9 cellular contexts compared by ENCODE assay signal in genomic region chr16:89864421-89864820, GRCh38. TPM values are rescaled to one million over a fixed set of nuclear protein-coding genes. Genes with fewer than 3 reads are reported as not detected.
DNase-seq lines count a peak whose midpoint lies in the region; ATAC-seq, FAIRE-seq and TF ChIP-seq lines count a peak whose summit lies in the region.
"Had no signal": no experiment of that assay in that cellular context is flagged by ENCODE, and none has a peak within 500 bp of the region (broad histone marks: within the 10 kb centered on the region; RNA-seq: fewer than 3 reads in every experiment).

No MANE protein-coding gene starts in this region.

- intact Hi-C loops in right lobe of liver (cut with DNase I) = loop anchor here in 1 of 2 donors (10.0 kb wide), 1 partner anchor 70 kb away; no protein-coding TSS in a partner anchor

- no peaks in the 10 kb centered on the region for H3K27me3 ChIP-seq in right lobe of liver

- H3K4me3 Mint-ChIP-seq in activated T-helper 17 cell treated with anti-CD3 and anti-CD28 coated beads, Interleukin-2, amount 50 U/mL, for 72 hours = peak overlapping the region; percentile 73

- 64% methylated on average over 8 of the region's 9 CpGs for WGBS in right lobe of liver (ENCODE audit: insufficient coverage, low coverage, low lambda C conversion rate, missing lambda C conversion rate)

- H3K27ac ChIP-seq in 22Rv1 = peak overlapping the region; percentile 27; the same call in 1 of the 2 replicates
- peak overlapping the region; percentile 31 to 69 (median 59) for H3K27ac ChIP-seq in right lobe of liver

- no peak for TF ChIP-seq POLR2A in right lobe of liver (IDR thresholded peaks at IDR 0.05)

- no peak for FAIRE-seq in HTR-8/SVneo (lab: Jason Lieb, UNC)
- FAIRE-seq: H54 had no signal

- no peak for DNase-seq in right lobe of liver
- no peak for DNase-seq in NCI-H1930 (lab: John Stamatoyannopoulos, UW)
- no peak for DNase-seq in NCI-H345 treated with DMSO at 0.1 percent for 48 hours (lab: John Stamatoyannopoulos, UW; ENCODE audit: unreplicated experiment)
- no peak for DNase-seq in stimulated activated CD8-positive, alpha-beta memory T cell treated with anti-CD3 and anti-CD28 coated beads, Interleukin-4, amount 100 ng/mL, for 48 hours
- no peak for DNase-seq in HTR-8/SVneo (ENCODE audit: insufficient read length, low spot score)

- H3K36me3 Mint-ChIP-seq in activated T-helper 17 cell treated with anti-CD3 and anti-CD28 coated beads, Interleukin-2, amount 50 U/mL, for 72 hours (ENCODE audit: low read depth) = no peaks in the 10 kb centered on the region

- no peaks in the 10 kb centered on the region for H3K9me3 Mint-ChIP-seq in activated T-helper 17 cell treated with anti-CD3 and anti-CD28 coated beads, Interleukin-2, amount 50 U/mL, for 72 hours

- peaks cover 29% of the 10 kb centered on the region for H3K4me1 Mint-ChIP-seq in activated T-helper 17 cell treated with anti-CD3 and anti-CD28 coated beads, Interleukin-2, amount 50 U/mL, for 72 hours

- H3K4me1 ChIP-seq in right lobe of liver = no peaks in the 10 kb centered on the region

- no peaks in the 10 kb centered on the region for H3K9me3 ChIP-seq in right lobe of liver

- no peaks in the 10 kb centered on the region for H3K36me3 ChIP-seq in right lobe of liver

- no peak overlapping the region for H3K4me3 ChIP-seq in right lobe of liver

- no peaks in the 10 kb centered on the region for H3K27me3 Mint-ChIP-seq in activated T-helper 17 cell treated with anti-CD3 and anti-CD28 coated beads, Interleukin-2, amount 50 U/mL, for 72 hours

- ATAC-seq in GM21619 (IDR thresholded peaks at IDR 0.05; ENCODE audit: unreplicated experiment) (peak; percentile 13), right lobe of liver (no peak)
- peak; percentile 79 for ATAC-seq in activated T-helper 17 cell treated with anti-CD3 and anti-CD28 coated beads, Interleukin-2, amount 50 U/mL, for 72 hours (replicated peaks)

- peak overlapping the region; percentile 78 for H3K27ac Mint-ChIP-seq in activated T-helper 17 cell treated with anti-CD3 and anti-CD28 coated beads, Interleukin-2, amount 50 U/mL, for 72 hours

- TF ChIP-seq CTCF in 22Rv1 (IDR thresholded peaks at IDR 0.05) (no peak), right lobe of liver (IDR thresholded peaks at IDR 0.05) (no peak)

RNA-seq across cellular contexts. Expression of gene TCF25, which starts 9.0 kb away (rescaled TPM):
- 100 to 1,000 TPM; 181 to 195 TPM for total RNA-seq in activated T-helper 17 cell treated with anti-CD3 and anti-CD28 coated beads, Interleukin-2, amount 50 U/mL, for 72 hours
- total RNA-seq in right lobe of liver = 10 to 100 TPM; 66.6 to 91.6 (median 77.9) TPM

RNA-seq across cellular contexts. Expression of gene SPIRE2, which starts 36.1 kb away (rescaled TPM):
- 1 to 10 TPM; 4.3 to 4.8 TPM for total RNA-seq in activated T-helper 17 cell treated with anti-CD3 and anti-CD28 coated beads, Interleukin-2, amount 50 U/mL, for 72 hours
- total RNA-seq in right lobe of liver = 1 to 10 TPM; 4.8 to 7.8 (median 6.1) TPM

RNA-seq across cellular contexts. Expression of gene FANCA, which starts 48.0 kb away (rescaled TPM):
- total RNA-seq in activated T-helper 17 cell treated with anti-CD3 and anti-CD28 coated beads, Interleukin-2, amount 50 U/mL, for 72 hours = 100 to 1,000 TPM; 115 to 131 TPM
- 10 to 100 TPM in 1 of 6 experiments, 1 to 10 TPM in 5; 4.5 to 12.7 (median 8.3) TPM for total RNA-seq in right lobe of liver

RNA-seq across cellular contexts. Expression of gene MC1R, which starts 54.2 kb away (rescaled TPM):
- total RNA-seq in activated T-helper 17 cell treated with anti-CD3 and anti-CD28 coated beads, Interleukin-2, amount 50 U/mL, for 72 hours = 1 to 10 TPM; 7.5 to 7.6 TPM
- total RNA-seq in right lobe of liver = 1 to 10 TPM in 2 of 6 experiments, under 1 TPM in 4; 0.31 to 1.6 (median 0.77) TPM

RNA-seq across cellular contexts. Expression of gene TUBB3, which starts 58.7 kb away (rescaled TPM):
- 1 to 10 TPM in 1 of 2 donors, under 1 TPM in 1; 0.74 to 9.7 TPM for total RNA-seq in activated T-helper 17 cell treated with anti-CD3 and anti-CD28 coated beads, Interleukin-2, amount 50 U/mL, for 72 hours
- total RNA-seq in right lobe of liver = under 1 TPM in 4 of 6 experiments, not detected in 2; 0.13 to 0.86 (median 0.36) TPM

Comparison
In these comparisons a context has a peak if more than half of its experiments do, and no peak if none do; other contexts are left out.
1. ATAC-seq: peak in GM21619 (single experiment) and activated T-helper 17 cell treated with anti-CD3 and anti-CD28 coated beads, Interleukin-2, amount 50 U/mL, for 72 hours (single experiment); none in right lobe of liver (0 of 4).
2. RNA of gene FANCA, which starts 48.0 kb away (total RNA-seq): 115 to 131 TPM in activated T-helper 17 cell treated with anti-CD3 and anti-CD28 coated beads, Interleukin-2, amount 50 U/mL, for 72 hours; 4.5 to 12.7 TPM in right lobe of liver; every median in the first group is over 4 times any median in the second.